In genomic region chr6:156808287-156808686, GRCh38 we compare ENCODE assay signal across 9 cellular contexts. TPM values are rescaled to one million over a fixed set of nuclear protein-coding genes. Genes with fewer than 3 reads are reported as not detected.
A peak's percentile ranks its signal among the peaks of the same experiment; 100 is the strongest.
DNase-seq lines count a peak whose midpoint lies in the region; ATAC-seq and TF ChIP-seq lines count a peak whose summit lies in the region.
"Had no signal": no experiment of that assay in that cellular context is flagged by ENCODE, and none has a peak within 500 bp of the region (broad histone marks: within the 10 kb centered on the region; RNA-seq: fewer than 3 reads in every experiment).

No MANE protein-coding gene starts in this region.

- H3K27me3 ChIP-seq in lower lobe of right lung (ENCODE audit: low read depth) (no peaks in the 10 kb centered on the region), Caco-2 (replicated peaks; ENCODE audit: control insufficient read depth, insufficient read depth, low read length) (no peaks in the 10 kb centered on the region)

- peak; percentile 2 for DNase-seq in DMS153 treated with DMSO at 0.1 percent for 48 hours (lab: John Stamatoyannopoulos, UW; ENCODE audit: unreplicated experiment)
- no peak for DNase-seq in activated naive CD8-positive, alpha-beta T cell treated with anti-CD3 and anti-CD28 coated beads, Interleukin-2, amount 50 U/mL, for 24 hours
- DNase-seq in lower lobe of right lung = no peak
- DNase-seq in Caco-2 = no peak
- DNase-seq in H4 (ENCODE audit: low spot score) = no peak
- DNase-seq in SIG-M5 (lab: John Stamatoyannopoulos, UW) = no peak
- DNase-seq: NCI-H446 had no signal

- BruUV-seq in Caco-2 (replicated peaks; lab: Mats Ljungman, UMichigan) = no TSS peak

- POLR2A ChIA-PET in Caco-2 (lab: Charles Lee) = no interaction called here

- peaks cover 56% of the 10 kb centered on the region for H3K4me1 ChIP-seq in lower lobe of right lung
- H3K4me1 ChIP-seq in Caco-2 = no peaks in the 10 kb centered on the region

- peaks cover 21% of the 10 kb centered on the region for H3K36me3 Mint-ChIP-seq in activated naive CD8-positive, alpha-beta T cell treated with anti-CD3 and anti-CD28 coated beads, Interleukin-2, amount 50 U/mL, for 24 hours (ENCODE audit: low read depth)
- H3K36me3 Mint-ChIP-seq in Caco-2 (ENCODE audit: insufficient read depth, unreplicated experiment) = no peaks in the 10 kb centered on the region

- H3K36me3 ChIP-seq in lower lobe of right lung = no peaks in the 10 kb centered on the region
- no peaks in the 10 kb centered on the region for H3K36me3 ChIP-seq in Caco-2 (ENCODE audit: control insufficient read depth, insufficient read depth, low read length)

- ATAC-seq in HG03045 (IDR thresholded peaks at IDR 0.05; ENCODE audit: unreplicated experiment) (peak; percentile 45), lower lobe of right lung (peak; percentile 56 to 80), HG03439 (IDR thresholded peaks at IDR 0.05; ENCODE audit: unreplicated experiment) (no peak)
- ATAC-seq in activated naive CD8-positive, alpha-beta T cell treated with anti-CD3 and anti-CD28 coated beads, Interleukin-2, amount 50 U/mL, for 24 hours = peak; percentile 48

- peaks cover 85% of the 10 kb centered on the region for H3K4me1 Mint-ChIP-seq in activated naive CD8-positive, alpha-beta T cell treated with anti-CD3 and anti-CD28 coated beads, Interleukin-2, amount 50 U/mL, for 24 hours
- H3K4me1 Mint-ChIP-seq in Caco-2 (ENCODE audit: low read depth, unreplicated experiment) = no peaks in the 10 kb centered on the region

- H3K27ac ChIP-seq in lower lobe of right lung = no peak overlapping the region

- TF ChIP-seq CTCF in lower lobe of right lung (IDR thresholded peaks at IDR 0.05) (no peak), Caco-2 (IDR thresholded peaks at IDR 0.05; ENCODE audit: insufficient read depth in 1 of 2, low read depth in 1 of 2, low read length in 1 of 2, severe bottlenecking in 1 of 2, unreplicated experiment in 1 of 2) (no peak)

- H3K4me3 ChIP-seq in lower lobe of right lung (no peak overlapping the region), Caco-2 (ENCODE audit: low read depth, low read length) (no peak overlapping the region)

- H3K27me3 Mint-ChIP-seq in activated naive CD8-positive, alpha-beta T cell treated with anti-CD3 and anti-CD28 coated beads, Interleukin-2, amount 50 U/mL, for 24 hours = no peaks in the 10 kb centered on the region
- no peaks in the 10 kb centered on the region for H3K27me3 Mint-ChIP-seq in Caco-2 (ENCODE audit: insufficient read depth, unreplicated experiment)

- H3K9me3 ChIP-seq in lower lobe of right lung (no peaks in the 10 kb centered on the region), Caco-2 (no peaks in the 10 kb centered on the region)

- peaks cover 6% of the 10 kb centered on the region for H3K9me3 Mint-ChIP-seq in activated naive CD8-positive, alpha-beta T cell treated with anti-CD3 and anti-CD28 coated beads, Interleukin-2, amount 50 U/mL, for 24 hours
- no peaks in the 10 kb centered on the region for H3K9me3 Mint-ChIP-seq in Caco-2 (ENCODE audit: unreplicated experiment)

- CTCF ChIA-PET in Caco-2 (lab: Charles Lee) = no interaction called here

- H3K4me3 Mint-ChIP-seq in activated naive CD8-positive, alpha-beta T cell treated with anti-CD3 and anti-CD28 coated beads, Interleukin-2, amount 50 U/mL, for 24 hours = no peak overlapping the region
- no peak overlapping the region for H3K4me3 Mint-ChIP-seq in Caco-2 (ENCODE audit: unreplicated experiment)

- intact Hi-C loops in lower lobe of right lung (cut with DNase I) (no loop called here), Caco-2 (cut with micrococcal nuclease; ENCODE audit: unreplicated experiment) (no loop called here)

- no peak overlapping the region for H3K27ac Mint-ChIP-seq in activated naive CD8-positive, alpha-beta T cell treated with anti-CD3 and anti-CD28 coated beads, Interleukin-2, amount 50 U/mL, for 24 hours
- no peak overlapping the region for H3K27ac Mint-ChIP-seq in Caco-2 (ENCODE audit: unreplicated experiment)

RNA-seq across cellular contexts. Expression of gene ARID1B, which starts 31.1 kb away (rescaled TPM):
- total RNA-seq in lower lobe of right lung (95.5 TPM), Caco-2 (2022) (58.8 and 62.2 TPM in 2 replicates)
- total RNA-seq in H4 (2014; rRNA removed; shearing (Covaris generic)) = 5.6 and 8.0 TPM in 2 replicates
